ENCODE assay signal across 8 cellular contexts in the genomic region with DNA sequence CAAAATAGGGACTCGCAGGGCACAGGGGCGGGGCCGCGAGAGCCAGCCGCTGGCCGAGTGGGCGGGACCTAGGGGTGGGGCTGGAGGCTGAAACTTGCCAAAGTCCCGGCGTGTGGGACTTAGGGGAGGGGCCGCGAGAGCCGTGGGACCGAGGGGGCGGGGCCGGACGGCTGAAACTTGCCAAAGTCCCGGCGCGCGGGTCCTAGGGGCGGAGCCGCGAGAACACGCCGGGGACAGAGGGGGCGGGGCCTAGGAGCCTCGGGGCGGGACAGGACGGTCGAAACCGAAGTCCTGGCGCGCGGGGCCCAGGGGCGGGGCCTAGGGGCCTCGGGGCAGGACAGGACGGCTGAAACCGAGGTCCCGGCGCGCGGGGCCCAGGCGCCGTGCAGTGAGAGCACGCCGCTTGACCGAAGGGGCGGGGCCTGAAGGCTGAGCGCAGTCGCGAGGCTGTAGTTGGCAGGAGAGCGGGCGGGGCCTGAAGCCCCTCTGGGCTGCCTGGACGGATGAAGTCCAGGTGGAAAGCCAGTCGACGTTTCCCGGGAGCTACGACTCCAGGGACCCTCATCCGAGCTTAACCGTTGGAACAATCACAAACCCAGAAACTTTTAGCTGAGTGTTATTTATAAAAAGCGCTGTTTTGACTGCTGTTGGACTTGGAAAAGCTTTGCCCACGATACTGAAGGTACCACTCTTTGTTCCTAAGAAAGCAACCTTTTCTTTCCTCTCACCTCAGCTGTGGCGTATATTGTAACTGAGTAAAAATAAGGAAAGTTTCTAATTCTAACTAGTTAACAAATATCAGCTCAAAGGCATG. TPM values are rescaled to one million over a fixed set of nuclear protein-coding genes. Genes with fewer than 3 reads are reported as not detected.
DNase-seq lines count a peak whose midpoint lies in the region; ATAC-seq and TF ChIP-seq lines count a peak whose summit lies in the region.

No MANE protein-coding gene starts in this region.

- WGBS in heart left ventricle, 4 donors = 1 to 4% (median 1%) methylated on average over 28 to 63 of the region's 63 CpGs

- peak overlapping the region; percentile 88 for H3K4me3 Mint-ChIP-seq in activated naive CD8-positive, alpha-beta T cell treated with anti-CD3 and anti-CD28 coated beads, Interleukin-2, amount 50 U/mL, for 24 hours
- peak overlapping the region; percentile 97 for H3K4me3 Mint-ChIP-seq in type B pancreatic cell

- H3K27ac ChIP-seq in SU-DHL-6 (ENCODE audit: low read depth, low read length) (peak overlapping the region; percentile 98), heart left ventricle (peak overlapping the region in 11 of 12 donors; percentile 75 to 97 (median 83))

- H3K9me3 Mint-ChIP-seq in activated naive CD8-positive, alpha-beta T cell treated with anti-CD3 and anti-CD28 coated beads, Interleukin-2, amount 50 U/mL, for 24 hours = no peaks in the 10 kb centered on the region
- no peaks in the 10 kb centered on the region for H3K9me3 Mint-ChIP-seq in type B pancreatic cell

- H3K36me3 ChIP-seq in SU-DHL-6 (ENCODE audit: low read length) = peaks cover 12% of the 10 kb centered on the region; the same call in 1 of the 2 replicates
- no peaks in the 10 kb centered on the region for H3K36me3 ChIP-seq in heart left ventricle

- peak overlapping the region; percentile 81 for H2AFZ ChIP-seq in SU-DHL-6 (ENCODE audit: low read depth, low read length, severe bottlenecking)

- peaks cover 0 to 31% (median 13%) of the 10 kb centered on the region in 12 donors for H3K4me1 ChIP-seq in heart left ventricle

- H3K27me3 Mint-ChIP-seq in activated naive CD8-positive, alpha-beta T cell treated with anti-CD3 and anti-CD28 coated beads, Interleukin-2, amount 50 U/mL, for 24 hours = peaks cover 3% of the 10 kb centered on the region
- H3K27me3 Mint-ChIP-seq in type B pancreatic cell = no peaks in the 10 kb centered on the region

- H3K4me2 ChIP-seq in SU-DHL-6 (ENCODE audit: low read depth, low read length, poor library complexity, severe bottlenecking) = peak overlapping the region; percentile 78

- H3K79me2 ChIP-seq in SU-DHL-6 (ENCODE audit: insufficient read depth, low read length) = peaks cover 41% of the 10 kb centered on the region

- no peaks in the 10 kb centered on the region for H3K27me3 ChIP-seq in SU-DHL-6 (ENCODE audit: low read length)
- H3K27me3 ChIP-seq in heart left ventricle = no peaks in the 10 kb centered on the region

- ATAC-seq in HG02678 (IDR thresholded peaks at IDR 0.05; ENCODE audit: unreplicated experiment) (peak; percentile 85), heart left ventricle (peak; percentile 97 to 99 (median 97))
- ATAC-seq in activated naive CD8-positive, alpha-beta T cell treated with anti-CD3 and anti-CD28 coated beads, Interleukin-2, amount 50 U/mL, for 24 hours = peak; percentile 96

- H3K9me3 ChIP-seq in SU-DHL-6 (ENCODE audit: insufficient read depth, low read length) (no peaks in the 10 kb centered on the region), heart left ventricle (no peaks in the 10 kb centered on the region)

- peak overlapping the region; percentile 80 for H3K27ac Mint-ChIP-seq in activated naive CD8-positive, alpha-beta T cell treated with anti-CD3 and anti-CD28 coated beads, Interleukin-2, amount 50 U/mL, for 24 hours
- H3K27ac Mint-ChIP-seq in type B pancreatic cell = peak overlapping the region; percentile 98

- TF ChIP-seq POLR2A in heart left ventricle (IDR thresholded peaks at IDR 0.05) = peak in 1 of 2 donors; percentile 49

- H3K4me1 Mint-ChIP-seq in activated naive CD8-positive, alpha-beta T cell treated with anti-CD3 and anti-CD28 coated beads, Interleukin-2, amount 50 U/mL, for 24 hours = peaks cover 33% of the 10 kb centered on the region
- H3K4me1 Mint-ChIP-seq in type B pancreatic cell (ENCODE audit: unreplicated experiment) = peaks cover 32% of the 10 kb centered on the region

- peaks cover 14% of the 10 kb centered on the region for H3K36me3 Mint-ChIP-seq in activated naive CD8-positive, alpha-beta T cell treated with anti-CD3 and anti-CD28 coated beads, Interleukin-2, amount 50 U/mL, for 24 hours (ENCODE audit: low read depth)
- peaks cover 11% of the 10 kb centered on the region for H3K36me3 Mint-ChIP-seq in type B pancreatic cell

- peaks cover 28% of the 10 kb centered on the region for H4K20me1 ChIP-seq in SU-DHL-6 (ENCODE audit: low read depth, low read length)

- no peak for TF ChIP-seq CTCF in GM12865 (IDR thresholded peaks at IDR 0.05; ENCODE audit: insufficient read depth, low read depth, low read length, missing control alignments)
- TF ChIP-seq CTCF in SU-DHL-6 (IDR thresholded peaks at IDR 0.05; ENCODE audit: insufficient read depth, low read length, poor library complexity, severe bottlenecking) = no peak
- no peak for TF ChIP-seq CTCF in heart left ventricle (IDR thresholded peaks at IDR 0.05)
- no peak for TF ChIP-seq CTCF in type B pancreatic cell (conservative IDR thresholded peaks at IDR 0.05)

- peak overlapping the region; percentile 97 for H3K9ac ChIP-seq in SU-DHL-6 (ENCODE audit: low read length)

- intact Hi-C loops in heart left ventricle (cut with DNase I) = loop anchor here in 1 of 10 donors (5.0 kb wide), 1 partner anchor 1528 kb away; the partner anchor contains the start of gene SPAG16

- peak; percentile 99 for DNase-seq in GM12865 (ENCODE audit: low read depth)
- DNase-seq in NCI-H1105 treated with DMSO at 0.1 percent for 48 hours (lab: John Stamatoyannopoulos, UW) = peak; percentile 96
- peak; percentile 100 for DNase-seq in activated naive CD8-positive, alpha-beta T cell treated with anti-CD3 and anti-CD28 coated beads, Interleukin-2, amount 50 U/mL, for 24 hours
- peak; percentile 99 to 100 (median 100) for DNase-seq in heart left ventricle
- DNase-seq in pons (ENCODE audit: low spot score) = peak; percentile 93
- DNase-seq in type B pancreatic cell (ENCODE audit: extremely low spot score, unreplicated experiment) = peak; percentile 100

- H3K4me3 ChIP-seq in GM12865 (ENCODE audit: low read depth, low read length) (peak overlapping the region; percentile 94), SU-DHL-6 (ENCODE audit: insufficient read depth, low read length, poor library complexity, severe bottlenecking) (peak overlapping the region; percentile 81), heart left ventricle (peak overlapping the region; percentile 21 to 98 (median 82))

- H3F3A ChIP-seq in SU-DHL-6 (ENCODE audit: insufficient read depth) = peaks cover 13% of the 10 kb centered on the region

- no peaks in the 10 kb centered on the region for H3K9me2 ChIP-seq in SU-DHL-6 (replicated peaks; ENCODE audit: insufficient read depth, low read length)

RNA-seq across cellular contexts. Expression of gene BARD1, which starts 0.5 kb away (rescaled TPM):
- total RNA-seq in heart left ventricle (10 to 100 TPM in 5 of 9 donors, 1 to 10 TPM in 4; 7.2 to 16.7 (median 10.8) TPM), type B pancreatic cell (ENCODE audit: low replicate concordance) (24.3 and 25.7 TPM in 2 replicates)
- polyA plus RNA-seq in heart left ventricle = 1 to 10 TPM in 1 of 2 donors, under 1 TPM in 1; 0.88 to 2.3 TPM

Comparison
In these comparisons a context has a peak if more than half of its experiments do, and no peak if none do; other contexts are left out.
1. Peak in every context shown above with its lines: DNase-seq, ATAC-seq, H3K4me3 ChIP-seq and H3K27ac ChIP-seq.